Comparison of ENCODE assay signal across 11 cellular contexts in the genomic region with DNA sequence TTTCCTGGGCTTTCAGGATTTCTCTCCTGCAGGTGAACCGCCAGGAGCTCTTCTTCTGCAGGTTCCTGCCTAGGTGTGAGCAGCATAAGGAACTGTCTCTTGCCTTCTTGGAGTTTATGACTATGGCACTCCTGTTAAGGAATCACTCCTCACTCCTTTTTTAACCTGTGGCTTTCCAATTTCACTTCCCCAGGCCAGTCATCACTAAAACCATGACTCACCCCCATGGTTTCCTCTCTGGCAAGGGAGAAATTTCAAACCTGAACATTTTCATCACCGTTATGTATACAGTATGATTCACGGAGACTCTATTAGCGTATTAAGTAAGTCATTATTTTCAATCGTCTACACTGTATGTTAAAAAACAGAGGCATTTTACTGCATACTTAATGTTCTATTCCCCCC.
DNase-seq lines count a peak whose midpoint lies in the region; ATAC-seq and TF ChIP-seq lines count a peak whose summit lies in the region.
"Had no signal": no experiment of that assay in that cellular context is flagged by ENCODE, and none has a peak within 500 bp of the region (broad histone marks: within the 10 kb centered on the region; RNA-seq: fewer than 3 reads in every experiment).

No MANE protein-coding gene starts in this region.

- H3K9ac ChIP-seq in adipocyte (ENCODE audit: low read length): no peak overlapping the region

- TF ChIP-seq POLR2A in gastroesophageal sphincter (IDR thresholded peaks at IDR 0.05): no peak

- H3K27me3 ChIP-seq in adipocyte (replicated peaks; ENCODE audit: control insufficient read depth, insufficient read depth, low read length) (no peaks in the 10 kb centered on the region), gastroesophageal sphincter (no peaks in the 10 kb centered on the region)

- peaks cover 8% of the 10 kb centered on the region for H3K4me1 ChIP-seq in adipocyte (ENCODE audit: control insufficient read depth, insufficient read depth, low read length)
- H3K4me1 ChIP-seq in gastroesophageal sphincter: no peaks in the 10 kb centered on the region

- no peak for TF ChIP-seq CTCF in gastroesophageal sphincter (IDR thresholded peaks at IDR 0.05)

- H3K9me3 Mint-ChIP-seq in activated naive CD4-positive, alpha-beta T cell treated with anti-CD3 and anti-CD28 coated beads, Interleukin-2, amount 50 U/mL, for 72 hours: peaks cover 0 to 5% of the 10 kb centered on the region in 2 donors

- no peak for DNase-seq in activated naive CD4-positive, alpha-beta T cell treated with anti-CD3 and anti-CD28 coated beads, Interleukin-2, amount 50 U/mL, for 72 hours (ENCODE audit: low spot score in 2 of 2)
- no peak for DNase-seq in activated naive CD4-positive, alpha-beta T cell (lab: John Stamatoyannopoulos, UW)
- peak; percentile 13 for DNase-seq in adipocyte (ENCODE audit: low read depth)
- peak; percentile 25 for DNase-seq in stromal cell of bone marrow (ENCODE audit: low read depth)
- no peak for DNase-seq in nucleus accumbens (lab: John Stamatoyannopoulos, UW)
- no peak for DNase-seq in stimulated activated CD4-positive, alpha-beta T cell treated with anti-CD3 and anti-CD28 coated beads, Interleukin-12 subunit alpha, Interleukin-12 subunit beta, amount 100 ng/mL, for 4 hours
- DNase-seq: effector CD4-positive, alpha-beta T cell; OCI-M1; stimulated activated CD4-positive, alpha-beta T cell treated with anti-CD3 and anti-CD28 coated beads, Interleukin-2, amount 100 ng/mL, for 48 hours had no signal

- H3K27ac Mint-ChIP-seq in activated naive CD4-positive, alpha-beta T cell treated with anti-CD3 and anti-CD28 coated beads, Interleukin-2, amount 50 U/mL, for 72 hours: no peak overlapping the region

- no peaks in the 10 kb centered on the region for H3K36me3 Mint-ChIP-seq in activated naive CD4-positive, alpha-beta T cell treated with anti-CD3 and anti-CD28 coated beads, Interleukin-2, amount 50 U/mL, for 72 hours

- ATAC-seq in activated naive CD4-positive, alpha-beta T cell treated with anti-CD3 and anti-CD28 coated beads, Interleukin-2, amount 50 U/mL, for 72 hours: peak; percentile 81 to 88
- peak; percentile 24 for ATAC-seq in HG03280 (IDR thresholded peaks at IDR 0.05; ENCODE audit: unreplicated experiment)
- ATAC-seq in gastroesophageal sphincter: no peak

- TF ChIP-seq EP300 in gastroesophageal sphincter (IDR thresholded peaks at IDR 0.05): no peak

- H3K4me3 ChIP-seq in adipocyte (ENCODE audit: low read length) (no peak overlapping the region), gastroesophageal sphincter (no peak overlapping the region)

- H3K9me3 ChIP-seq in adipocyte (ENCODE audit: control insufficient read depth, low read length): no peaks in the 10 kb centered on the region
- no peaks in the 10 kb centered on the region for H3K9me3 ChIP-seq in gastroesophageal sphincter

- H3K36me3 ChIP-seq in adipocyte (ENCODE audit: control insufficient read depth, insufficient read depth, low read length, severe bottlenecking) (no peaks in the 10 kb centered on the region), gastroesophageal sphincter (no peaks in the 10 kb centered on the region)

- H3K27ac ChIP-seq in gastroesophageal sphincter: no peak overlapping the region

- WGBS in gastroesophageal sphincter (ENCODE audit: low coverage in 1 of 2), 2 donors: 48 to 81% methylated on average over 5 of the region's 5 CpGs

Comparison
In these comparisons a context has a peak if more than half of its experiments do, and no peak if none do; other contexts are left out.
1. DNase-seq: peak in adipocyte (single experiment) and stromal cell of bone marrow (single experiment); none in activated naive CD4-positive, alpha-beta T cell treated with anti-CD3 and anti-CD28 coated beads, Interleukin-2, amount 50 U/mL, for 72 hours (0 of 2), activated naive CD4-positive, alpha-beta T cell (0 of 4), nucleus accumbens (0 of 56) and stimulated activated CD4-positive, alpha-beta T cell treated with anti-CD3 and anti-CD28 coated beads, Interleukin-12 subunit alpha, Interleukin-12 subunit beta, amount 100 ng/mL, for 4 hours (single experiment).